ENCODE assay signal across 8 cellular contexts in genomic region chr17:83192789-83193335, GRCh38.
DNase-seq lines count a peak whose midpoint lies in the region; ATAC-seq and TF ChIP-seq lines count a peak whose summit lies in the region.
"Not testable (repeated sequence)": the region's sequence is repeated elsewhere in the genome, so short reads cannot be mapped to it uniquely, and the experiment has no call there.

No MANE protein-coding gene starts in this region.

- H3K4me3 ChIP-seq in WERI-Rb-1 (ENCODE audit: low read depth, low read length); esophagus muscularis mucosa; right atrium auricular region; stomach; aorta (ENCODE audit: low read length in 2 of 2): not testable (repeated sequence)

- DNase-seq in EH (ENCODE audit: low read depth) (peak; percentile 54), WERI-Rb-1 (peak; percentile 8), right atrium auricular region (ENCODE audit: low spot score) (peak; percentile 57), stomach (peak; percentile 25), aorta (peak; percentile 62 to 79)
- peak; percentile 0 for DNase-seq in activated T-helper 1 cell treated with anti-CD3 and anti-CD28 coated beads, Interleukin-12 subunit alpha, Interleukin-12 subunit beta, Interleukin-2, Interleukin-4 antibody, amounts not matched to agents 30 ng/mL and 10 ng/mL and 1 ng/mL, durations not matched to agents 14 hours and 24 hours and 36 hours (ENCODE audit: low spot score)
- not testable (repeated sequence) for DNase-seq in esophagus muscularis mucosa (ENCODE audit: extremely low spot score); natural killer cell

- not testable (repeated sequence) for H3K27ac Mint-ChIP-seq in activated T-helper 1 cell treated with anti-CD3 and anti-CD28 coated beads, Interleukin-12 subunit alpha, Interleukin-12 subunit beta, Interleukin-2, Interleukin-4 antibody, amounts not matched to agents 30 ng/mL and 10 ng/mL and 1 ng/mL, durations not matched to agents 14 hours and 24 hours and 36 hours; natural killer cell

- H3K4me1 ChIP-seq in esophagus muscularis mucosa (peaks cover 31 to 68% (median 61%) of the 10 kb centered on the region in 4 donors), right atrium auricular region (peaks cover 0 to 36% of the 10 kb centered on the region in 2 donors), stomach (peaks cover 19 to 54% (median 25%) of the 10 kb centered on the region in 4 donors)
- H3K4me1 ChIP-seq in aorta (ENCODE audit: control insufficient read depth in 1 of 2, insufficient read depth in 2 of 2, low read length in 2 of 2), result not testable (repeated sequence)

- ATAC-seq in natural killer cell, result peak in 2 of 3 donors; percentile 28 to 33
- ATAC-seq in aorta (ENCODE audit: low FRiP score), result not testable (repeated sequence)

- not testable (repeated sequence) for H3K27me3 Mint-ChIP-seq in activated T-helper 1 cell treated with anti-CD3 and anti-CD28 coated beads, Interleukin-12 subunit alpha, Interleukin-12 subunit beta, Interleukin-2, Interleukin-4 antibody, amounts not matched to agents 30 ng/mL and 10 ng/mL and 1 ng/mL, durations not matched to agents 14 hours and 24 hours and 36 hours (ENCODE audit: insufficient read depth); natural killer cell (ENCODE audit: low read depth in 2 of 2)

- no CpG with 5 or more reads among the region's 2 CpGs for WGBS in esophagus muscularis mucosa
- 33 to 50% (median 46%) methylated on average over 1 to 2 of the region's 2 CpGs; no CpG with 5 or more reads in 1 of the 5 donors for WGBS in stomach, 5 donors
- WGBS in aorta, 2 donors, result 45 to 86% methylated on average over 1 to 2 of the region's 2 CpGs

- not testable (repeated sequence) for H3K36me3 Mint-ChIP-seq in activated T-helper 1 cell treated with anti-CD3 and anti-CD28 coated beads, Interleukin-12 subunit alpha, Interleukin-12 subunit beta, Interleukin-2, Interleukin-4 antibody, amounts not matched to agents 30 ng/mL and 10 ng/mL and 1 ng/mL, durations not matched to agents 14 hours and 24 hours and 36 hours (ENCODE audit: low read depth); natural killer cell

- not testable (repeated sequence) for H3K9me3 Mint-ChIP-seq in activated T-helper 1 cell treated with anti-CD3 and anti-CD28 coated beads, Interleukin-12 subunit alpha, Interleukin-12 subunit beta, Interleukin-2, Interleukin-4 antibody, amounts not matched to agents 30 ng/mL and 10 ng/mL and 1 ng/mL, durations not matched to agents 14 hours and 24 hours and 36 hours; natural killer cell

- not testable (repeated sequence) for TF ChIP-seq EP300 in esophagus muscularis mucosa (IDR thresholded peaks at IDR 0.05); stomach (IDR thresholded peaks at IDR 0.05)

- H3K27me3 ChIP-seq in WERI-Rb-1 (ENCODE audit: insufficient read depth, low read depth, severe bottlenecking); esophagus muscularis mucosa; right atrium auricular region; stomach; aorta (ENCODE audit: control insufficient read depth in 1 of 2, insufficient read depth in 2 of 2, low read length in 1 of 2): not testable (repeated sequence)

- not testable (repeated sequence) for H3K27ac ChIP-seq in WERI-Rb-1; right atrium auricular region; stomach; aorta (ENCODE audit: low read depth in 1 of 2, low read length in 2 of 2)
- peak overlapping the region in 3 of 4 donors; percentile 67 to 80 (median 76) for H3K27ac ChIP-seq in esophagus muscularis mucosa (replicated peaks in 1 of 4)

- H3K4me1 Mint-ChIP-seq in activated T-helper 1 cell treated with anti-CD3 and anti-CD28 coated beads, Interleukin-12 subunit alpha, Interleukin-12 subunit beta, Interleukin-2, Interleukin-4 antibody, amounts not matched to agents 30 ng/mL and 10 ng/mL and 1 ng/mL, durations not matched to agents 14 hours and 24 hours and 36 hours (ENCODE audit: low read depth), result peaks cover 21% of the 10 kb centered on the region
- H3K4me1 Mint-ChIP-seq in natural killer cell, result peaks cover 27 to 53% of the 10 kb centered on the region in 2 donors

- not testable (repeated sequence) for TF ChIP-seq POLR2A in esophagus muscularis mucosa (IDR thresholded peaks at IDR 0.05; ENCODE audit: low read depth); stomach (IDR thresholded peaks at IDR 0.05)

- intact Hi-C loops in activated T-helper 1 cell treated with anti-CD3 and anti-CD28 coated beads, Interleukin-12 subunit alpha, Interleukin-12 subunit beta, Interleukin-2, Interleukin-4 antibody, amounts not matched to agents 30 ng/mL and 10 ng/mL and 1 ng/mL, durations not matched to agents 14 hours and 24 hours and 36 hours (cut with micrococcal nuclease); esophagus muscularis mucosa (cut with DNase I); natural killer cell (cut with micrococcal nuclease); stomach (cut with DNase I; ENCODE audit: low total_unique reads); aorta (cut with DNase I): not testable (repeated sequence)

- not testable (repeated sequence) for H3K4me3 Mint-ChIP-seq in activated T-helper 1 cell treated with anti-CD3 and anti-CD28 coated beads, Interleukin-12 subunit alpha, Interleukin-12 subunit beta, Interleukin-2, Interleukin-4 antibody, amounts not matched to agents 30 ng/mL and 10 ng/mL and 1 ng/mL, durations not matched to agents 14 hours and 24 hours and 36 hours; natural killer cell

- H3K36me3 ChIP-seq in WERI-Rb-1; esophagus muscularis mucosa; right atrium auricular region; stomach; aorta (ENCODE audit: control insufficient read depth in 1 of 2, insufficient read depth in 2 of 2, low read length in 1 of 2): not testable (repeated sequence)

- TF ChIP-seq CTCF in WERI-Rb-1 (IDR thresholded peaks at IDR 0.05; ENCODE audit: low read depth, low read length); esophagus muscularis mucosa (IDR thresholded peaks at IDR 0.05); right atrium auricular region (IDR thresholded peaks at IDR 0.05); natural killer cell (IDR thresholded peaks at IDR 0.05); stomach (IDR thresholded peaks at IDR 0.05): not testable (repeated sequence)

- H3K9me3 ChIP-seq in WERI-Rb-1 (ENCODE audit: severe bottlenecking), result peaks cover 15% of the 10 kb centered on the region
- not testable (repeated sequence) for H3K9me3 ChIP-seq in esophagus muscularis mucosa; right atrium auricular region; stomach; aorta (ENCODE audit: control insufficient read depth, low read length)
